ENCODE assay signal across 11 cellular contexts in the genomic region with DNA sequence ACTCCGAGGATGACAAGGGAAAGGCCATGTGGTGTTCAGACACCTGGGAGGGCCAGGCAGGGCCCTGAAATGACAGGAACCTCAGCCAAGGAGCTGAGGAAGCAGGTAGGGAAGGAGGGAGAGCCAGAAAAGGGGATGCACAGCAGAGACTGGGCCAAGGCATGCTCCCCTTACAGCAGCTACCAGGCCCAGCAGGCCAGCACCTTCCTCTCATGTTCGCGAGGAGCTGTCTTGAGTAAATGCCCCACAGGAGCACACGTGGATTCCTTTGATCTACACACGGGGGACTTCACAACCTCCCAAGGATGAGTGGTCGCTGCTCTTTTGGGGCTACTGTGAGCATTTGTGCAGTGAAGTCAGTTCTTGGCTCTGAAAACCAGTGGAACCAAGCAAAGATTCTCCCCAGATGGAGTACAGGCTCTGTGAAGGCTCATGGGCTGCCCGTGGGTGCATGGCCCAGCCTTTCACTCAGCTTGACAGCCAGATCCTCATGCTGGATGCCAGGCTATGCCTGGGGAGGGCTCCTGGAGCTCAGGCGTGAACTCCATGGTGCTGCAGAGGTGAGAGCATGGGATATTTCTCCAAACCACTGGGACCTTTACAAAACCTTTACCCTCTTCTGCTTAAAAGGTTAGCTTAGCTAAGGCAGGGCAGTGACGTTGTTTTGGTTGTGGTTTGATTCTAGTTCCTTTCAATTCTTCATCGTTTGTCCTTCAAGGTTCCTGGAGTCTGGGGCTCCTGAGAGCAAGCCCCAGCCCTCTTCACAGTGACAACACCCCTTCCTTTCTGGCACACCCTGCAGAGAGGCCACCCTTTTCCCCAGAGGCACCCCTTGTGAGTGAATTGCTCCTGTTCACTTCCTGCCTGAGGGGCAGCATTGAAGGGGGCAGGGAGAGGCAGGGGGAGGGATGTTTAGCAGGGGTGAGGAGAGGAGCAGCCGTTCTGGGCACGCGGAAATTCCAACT.
A peak's percentile ranks its signal among the peaks of the same experiment; 100 is the strongest.
DNase-seq lines count a peak whose midpoint lies in the region; ATAC-seq and TF ChIP-seq lines count a peak whose summit lies in the region.
"Had no signal": no experiment of that assay in that cellular context is flagged by ENCODE, and none has a peak within 500 bp of the region (broad histone marks: within the 10 kb centered on the region; RNA-seq: fewer than 3 reads in every experiment).

No MANE protein-coding gene starts in this region.

- WGBS in psoas muscle, 3 donors: 60 to 66% (median 62%) methylated on average over 13 of the region's 13 CpGs

- peaks cover 41% of the 10 kb centered on the region for H3K4me1 Mint-ChIP-seq in T-helper 1 cell treated with Interleukin-12 subunit alpha and Interleukin-12 subunit beta and Interleukin-4 antibody, amounts not matched to agents 30 μg/mL and 1 μg/mL, for 36 hours (ENCODE audit: low read depth)

- no peaks in the 10 kb centered on the region for H3K36me3 Mint-ChIP-seq in T-helper 1 cell treated with Interleukin-12 subunit alpha and Interleukin-12 subunit beta and Interleukin-4 antibody, amounts not matched to agents 30 μg/mL and 1 μg/mL, for 36 hours (ENCODE audit: low read depth)

- H3K27ac ChIP-seq in psoas muscle: no peak overlapping the region
- H3K27ac ChIP-seq: ascending aorta, thoracic aorta had no signal

- no peaks in the 10 kb centered on the region for H3K36me3 ChIP-seq in psoas muscle (ENCODE audit: insufficient read depth in 1 of 2, low read depth in 1 of 2)
- H3K36me3 ChIP-seq: ascending aorta, thoracic aorta had no signal

- intact Hi-C loops in psoas muscle (cut with DNase I): no loop called here

- no peaks in the 10 kb centered on the region for H3K9me3 Mint-ChIP-seq in T-helper 1 cell treated with Interleukin-12 subunit alpha and Interleukin-12 subunit beta and Interleukin-4 antibody, amounts not matched to agents 30 μg/mL and 1 μg/mL, for 36 hours

- H3K27me3 Mint-ChIP-seq in T-helper 1 cell treated with Interleukin-12 subunit alpha and Interleukin-12 subunit beta and Interleukin-4 antibody, amounts not matched to agents 30 μg/mL and 1 μg/mL, for 36 hours (ENCODE audit: low read depth): peaks cover 9% of the 10 kb centered on the region

- H3K27me3 ChIP-seq in psoas muscle (ENCODE audit: insufficient read depth in 3 of 3, low read length in 2 of 3): no peaks in the 10 kb centered on the region
- H3K27me3 ChIP-seq: ascending aorta had no signal

- ATAC-seq in GM18907 (IDR thresholded peaks at IDR 0.05; ENCODE audit: unreplicated experiment) (peak; percentile 84), HG02678 (IDR thresholded peaks at IDR 0.05; ENCODE audit: unreplicated experiment) (peak; percentile 52), psoas muscle (no peak)

- H3K4me3 Mint-ChIP-seq in T-helper 1 cell treated with Interleukin-12 subunit alpha and Interleukin-12 subunit beta and Interleukin-4 antibody, amounts not matched to agents 30 μg/mL and 1 μg/mL, for 36 hours: peak overlapping the region; percentile 34

- H3K4me1 ChIP-seq in psoas muscle: no peaks in the 10 kb centered on the region
- H3K4me1 ChIP-seq: ascending aorta had no signal

- DNase-seq in stimulated activated CD8-positive, alpha-beta memory T cell treated with anti-CD3 and anti-CD28 coated beads, Interleukin-4, amount 100 ng/mL, for 48 hours: peak; percentile 48
- DNase-seq in NCI-H82 (lab: John Stamatoyannopoulos, UW): no peak
- DNase-seq in psoas muscle: no peak
- DNase-seq in NCI-H187 (lab: John Stamatoyannopoulos, UW): no peak
- DNase-seq: erythroblast, MM.1S had no signal

- H3K4me3 ChIP-seq in psoas muscle: no peak overlapping the region
- H3K4me3 ChIP-seq: ascending aorta, thoracic aorta had no signal

- no peaks in the 10 kb centered on the region for H3K9me3 ChIP-seq in psoas muscle
- H3K9me3 ChIP-seq: ascending aorta, thoracic aorta had no signal

- H3K27ac Mint-ChIP-seq in T-helper 1 cell treated with Interleukin-12 subunit alpha and Interleukin-12 subunit beta and Interleukin-4 antibody, amounts not matched to agents 30 μg/mL and 1 μg/mL, for 36 hours: peak overlapping the region; percentile 82

- no peak for TF ChIP-seq CTCF in psoas muscle (IDR thresholded peaks at IDR 0.05)

Comparison
In these comparisons a context has a peak if more than half of its experiments do, and no peak if none do; other contexts are left out.
1. ATAC-seq: peak in GM18907 (single experiment) and HG02678 (single experiment); none in psoas muscle (0 of 4).